In the genomic region with DNA sequence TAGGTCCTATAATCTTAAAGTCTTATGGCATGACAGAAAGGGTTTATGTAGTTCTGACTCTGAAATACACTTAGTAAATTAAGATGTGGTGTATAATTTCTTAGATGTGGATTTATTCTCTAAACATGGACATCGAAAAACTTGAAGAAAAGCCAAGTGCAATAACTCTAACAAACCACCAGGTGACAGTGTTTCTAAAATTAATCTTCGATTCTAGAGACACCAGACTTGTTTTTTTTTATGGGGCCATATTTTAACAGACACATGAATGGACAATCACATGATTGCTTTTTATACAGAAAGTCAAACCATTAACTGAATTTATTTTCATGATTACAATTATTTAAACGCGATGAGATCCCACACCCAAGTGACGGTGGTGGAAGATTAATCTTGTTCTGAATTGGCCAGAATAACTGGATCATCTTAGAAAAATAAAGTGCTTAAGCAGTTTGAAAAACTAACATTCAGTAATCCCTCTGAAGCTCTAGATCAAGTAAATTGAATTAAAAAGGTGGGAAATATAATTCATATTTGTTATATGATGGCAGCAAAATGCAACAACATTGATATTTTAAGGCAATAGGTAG, we compare ENCODE assay signal across 8 cellular contexts.
DNase-seq lines count a peak whose midpoint lies in the region; ATAC-seq and TF ChIP-seq lines count a peak whose summit lies in the region.

No MANE protein-coding gene starts in this region.

- H3K9me3 ChIP-seq in heart right ventricle (peaks cover 0 to 12% (median 5%) of the 10 kb centered on the region in 11 donors), RWPE2 (ENCODE audit: severe bottlenecking) (no peaks in the 10 kb centered on the region), testis (no peaks in the 10 kb centered on the region)

- 31 to 36% methylated on average over 5 of the region's 5 CpGs for WGBS in heart right ventricle, 2 donors
- WGBS in testis, 2 donors = 50 to 56% methylated on average over 5 of the region's 5 CpGs

- H3K27me3 ChIP-seq in heart right ventricle (no peaks in the 10 kb centered on the region), RWPE2 (ENCODE audit: insufficient read depth, poor library complexity, severe bottlenecking) (no peaks in the 10 kb centered on the region), testis (no peaks in the 10 kb centered on the region)

- H3K36me3 ChIP-seq in heart right ventricle (no peaks in the 10 kb centered on the region), RWPE2 (ENCODE audit: low read depth) (no peaks in the 10 kb centered on the region), testis (ENCODE audit: low read depth, missing control alignments) (no peaks in the 10 kb centered on the region)

- no peak for TF ChIP-seq POLR2A in testis (IDR thresholded peaks at IDR 0.05)

- H3K4me3 ChIP-seq in heart right ventricle = no peak overlapping the region
- H3K4me3 ChIP-seq in RWPE2 (ENCODE audit: severe bottlenecking) = no peak overlapping the region
- no peak overlapping the region for H3K4me3 ChIP-seq in fibroblast of villous mesenchyme (ENCODE audit: low read depth, low read length)
- no peak overlapping the region for H3K4me3 ChIP-seq in testis

- no peak for ATAC-seq in heart right ventricle
- ATAC-seq in left cardiac atrium = no peak
- no peak; the same call in 2 of the 3 replicates for ATAC-seq in RWPE2 (ENCODE audit: low read depth)
- ATAC-seq in GM21423 (IDR thresholded peaks at IDR 0.05; ENCODE audit: unreplicated experiment) = no peak

- peak; percentile 42 to 72 (median 68) for TF ChIP-seq CTCF in heart right ventricle (IDR thresholded peaks at IDR 0.05)
- TF ChIP-seq CTCF in RWPE2 (IDR thresholded peaks at IDR 0.05; ENCODE audit: poor library complexity, severe bottlenecking) = peak; percentile 91
- TF ChIP-seq CTCF in fibroblast of villous mesenchyme (IDR thresholded peaks at IDR 0.05; ENCODE audit: insufficient read depth, low read depth, low read length) = peak; percentile 79
- peak; percentile 48 to 91 (median 81) for TF ChIP-seq CTCF in testis (IDR thresholded peaks at IDR 0.05)

- intact Hi-C loops in heart right ventricle (cut with DNase I) = loop anchor here in 3 of 10 donors (2.0 to 5.0 kb wide), 2 partner anchors 617 to 619 kb away; no protein-coding TSS in a partner anchor
- intact Hi-C loops in left cardiac atrium (cut with DNase I) = no loop called here
- intact Hi-C loops in testis (cut with DNase I; ENCODE audit: low total_unique reads) = no loop called here

- DNase-seq in heart right ventricle (no peak), left cardiac atrium (no peak), KBM-7 (peak; percentile 63), RWPE2 (ENCODE audit: low spot score) (no peak), fibroblast of villous mesenchyme (ENCODE audit: low read depth) (peak; percentile 41), testis (no peak), HK-2 (ENCODE audit: unreplicated experiment) (no peak)

- H3K4me1 ChIP-seq in heart right ventricle (peaks cover 0 to 7% (median 0%) of the 10 kb centered on the region in 9 donors), RWPE2 (ENCODE audit: insufficient read depth, poor library complexity, severe bottlenecking) (no peaks in the 10 kb centered on the region), testis (no peaks in the 10 kb centered on the region)

- in situ Hi-C loops in KBM-7 (cut with MboI; ENCODE audit: low pct_unique_long_range_greater_than_20kb, low sequenced_read_pairs) = no loop called here

- H3K27ac ChIP-seq in heart right ventricle = no peak overlapping the region
- no peak overlapping the region for H3K27ac ChIP-seq in RWPE2 (ENCODE audit: poor library complexity, severe bottlenecking)
- no peak overlapping the region for H3K27ac ChIP-seq in testis

Comparison
In these comparisons a context has a peak if more than half of its experiments do, and no peak if none do; other contexts are left out.
1. DNase-seq: peak in KBM-7 (single experiment) and fibroblast of villous mesenchyme (single experiment); none in heart right ventricle (0 of 2), left cardiac atrium (single experiment), RWPE2 (single experiment), testis (single experiment) and HK-2 (single experiment).
2. Peak in every context shown above with its lines, with median percentiles within 50 percentile points of each other: CTCF ChIP-seq.